ENCODE assay signal across 24 cellular contexts in genomic region chr15:98720577-98720976, GRCh38.
A peak's percentile ranks its signal among the peaks of the same experiment; 100 is the strongest.
DNase-seq lines count a peak whose midpoint lies in the region; ATAC-seq, FAIRE-seq and TF ChIP-seq lines count a peak whose summit lies in the region.
"Had no signal": no experiment of that assay in that cellular context is flagged by ENCODE, and none has a peak within 500 bp of the region (broad histone marks: within the 10 kb centered on the region; RNA-seq: fewer than 3 reads in every experiment).

No MANE protein-coding gene starts in this region.

- CTCF ChIA-PET in Caco-2 (lab: Charles Lee) (no interaction called here), T-cell (lab: Charles Lee) (no interaction called here)

- no peak overlapping the region for H3K4me3 Mint-ChIP-seq in Caco-2 (ENCODE audit: unreplicated experiment)
- H3K4me3 Mint-ChIP-seq in T-cell, result peak overlapping the region in 2 of 3 donors; percentile 7 to 47
- H3K4me3 Mint-ChIP-seq: T-helper 2 cell treated with Interferon-gamma antibody and Interleukin-4, amounts not matched to agents 5 μg/mL and 100 μg/mL, for 36 hours had no signal

- H3K27ac ChIP-seq in BLaER1, result peak overlapping the region; percentile 89
- H3K27ac ChIP-seq in keratinocyte (ENCODE audit: control insufficient read depth, insufficient read depth, low read length), result no peak overlapping the region
- H3K27ac ChIP-seq: cardiac muscle cell, psoas muscle had no signal

- intact Hi-C loops in Caco-2 (cut with micrococcal nuclease; ENCODE audit: unreplicated experiment), result loop anchor here (5.0 kb wide), 1 partner anchor 68 kb away; no protein-coding TSS in a partner anchor

- H3K9me3 Mint-ChIP-seq in Caco-2 (ENCODE audit: unreplicated experiment) (no peaks in the 10 kb centered on the region), T-cell (no peaks in the 10 kb centered on the region)
- H3K9me3 Mint-ChIP-seq: T-helper 2 cell treated with Interferon-gamma antibody and Interleukin-4, amounts not matched to agents 5 μg/mL and 100 μg/mL, for 36 hours had no signal

- H3K27me3 Mint-ChIP-seq in Caco-2 (ENCODE audit: insufficient read depth, unreplicated experiment), result no peaks in the 10 kb centered on the region
- peaks cover 0 to 1% of the 10 kb centered on the region in 2 donors for H3K27me3 Mint-ChIP-seq in T-cell

- peak overlapping the region; percentile 82 for H3K27ac Mint-ChIP-seq in Caco-2 (ENCODE audit: unreplicated experiment)
- H3K27ac Mint-ChIP-seq in T-cell, result peak overlapping the region in 1 of 2 donors; percentile 1

- dilution Hi-C loops in keratinocyte (cut with MboI; ENCODE audit: extremely low pct_ligation_motif_present, low sequenced_read_pairs), result no loop called here

- H3K36me3 ChIP-seq in BLaER1 (peaks cover 14% of the 10 kb centered on the region), Caco-2 (ENCODE audit: control insufficient read depth, insufficient read depth, low read length) (no peaks in the 10 kb centered on the region), keratinocyte (ENCODE audit: control insufficient read depth in 2 of 2, extremely low read depth in 1 of 2, insufficient read depth in 2 of 2, low read length in 2 of 2) (no peaks in the 10 kb centered on the region), HAP-1 (replicated peaks) (no peaks in the 10 kb centered on the region)
- H3K36me3 ChIP-seq: cardiac muscle cell, esophagus muscularis mucosa had no signal

- peaks cover 100% of the 10 kb centered on the region for H3K79me2 ChIP-seq in keratinocyte (ENCODE audit: control insufficient read depth, insufficient read depth, low read length)

- H3K27me3 ChIP-seq in BLaER1 (no peaks in the 10 kb centered on the region), Caco-2 (replicated peaks; ENCODE audit: control insufficient read depth, insufficient read depth, low read length) (no peaks in the 10 kb centered on the region), keratinocyte (ENCODE audit: control insufficient read depth, extremely low read depth, insufficient read depth, low read length) (no peaks in the 10 kb centered on the region), HAP-1 (ENCODE audit: low read depth) (no peaks in the 10 kb centered on the region)
- H3K27me3 ChIP-seq: cardiac muscle cell, esophagus muscularis mucosa had no signal

- peak overlapping the region; percentile 94 for H3K4me2 ChIP-seq in BLaER1
- H3K4me2 ChIP-seq in keratinocyte (ENCODE audit: control insufficient read depth, extremely low read depth, insufficient read depth, low read depth, low read length), result no peak overlapping the region

- H3K4me1 ChIP-seq in BLaER1 (peaks cover 83% of the 10 kb centered on the region), Caco-2 (peaks cover 80% of the 10 kb centered on the region), keratinocyte (ENCODE audit: control insufficient read depth, extremely low read depth, insufficient read depth, low read length) (peaks cover 3% of the 10 kb centered on the region), HAP-1 (peaks cover 51% of the 10 kb centered on the region)

- H3K9ac ChIP-seq in BLaER1, result peak overlapping the region; percentile 79; the same call in 1 of the 2 replicates
- no peak overlapping the region for H3K9ac ChIP-seq in keratinocyte (ENCODE audit: control insufficient read depth, extremely low read depth, insufficient read depth, low read length)

- DNase-seq in Caco-2 (no peak), T-cell (no peak), keratinocyte (ENCODE audit: low read depth, low spot score) (no peak), Ammon's horn (ENCODE audit: low spot score) (no peak), HAP-1 (ENCODE audit: low spot score in 2 of 2) (no peak)
- DNase-seq: activated CD4-positive, alpha-beta T cell treated with anti-CD3 and anti-CD28 coated beads for 48 hours; activated CD8-positive, alpha-beta memory T cell treated with anti-CD3 and anti-CD28 coated beads for 24 hours; activated gamma-delta T cell treated with Interleukin-2 at 50 U/mL for 16 hours; amygdala; cortex of kidney; foreskin melanocyte; Karpas-422; NCI-H146; NCI-H2107; NCI-H446 treated with DMSO at 0.1 percent for 48 hours; psoas muscle; stimulated activated naive CD4-positive, alpha-beta T cell treated with Interleukin-2 at 50 U/mL for 16 hours had no signal

- H3K9me3 ChIP-seq in BLaER1 (peaks cover 13% of the 10 kb centered on the region), Caco-2 (no peaks in the 10 kb centered on the region), keratinocyte (ENCODE audit: control insufficient read depth, low read depth, low read length) (no peaks in the 10 kb centered on the region), HAP-1 (no peaks in the 10 kb centered on the region)
- H3K9me3 ChIP-seq: esophagus muscularis mucosa, psoas muscle had no signal

- no peak overlapping the region for H2AFZ ChIP-seq in keratinocyte (ENCODE audit: control insufficient read depth, low read length)

- H3K36me3 Mint-ChIP-seq in Caco-2 (ENCODE audit: insufficient read depth, unreplicated experiment) (peaks cover 10% of the 10 kb centered on the region), T-cell (peaks cover 3% of the 10 kb centered on the region)

- POLR2A ChIA-PET in Caco-2 (lab: Charles Lee) (no interaction called here), T-cell (lab: Charles Lee) (no interaction called here)

- peak overlapping the region; percentile 20; the same call in 1 of the 2 replicates for H3K4me3 ChIP-seq in BLaER1
- no peak overlapping the region for H3K4me3 ChIP-seq in Caco-2 (ENCODE audit: low read depth, low read length)
- no peak overlapping the region for H3K4me3 ChIP-seq in keratinocyte (ENCODE audit: control insufficient read depth in 2 of 3, extremely low read depth in 1 of 3, insufficient read depth in 2 of 3, low read depth in 1 of 3, low read length in 3 of 3)
- no peak overlapping the region for H3K4me3 ChIP-seq in HAP-1
- H3K4me3 ChIP-seq: cardiac muscle cell, esophagus muscularis mucosa, psoas muscle had no signal

- no TSS peak for BruUV-seq in Caco-2 (replicated peaks; lab: Mats Ljungman, UMichigan)

- ATAC-seq in T-cell (replicated peaks in 1 of 4) (no peak), HG02571 (IDR thresholded peaks at IDR 0.05; ENCODE audit: unreplicated experiment) (no peak)
- ATAC-seq: HCT116, psoas muscle had no signal

- FAIRE-seq in keratinocyte (lab: Jason Lieb, UNC), result peak; percentile 61
- FAIRE-seq: urothelium cell line had no signal

- peaks cover 2% of the 10 kb centered on the region for H3K9me1 ChIP-seq in keratinocyte (ENCODE audit: control insufficient read depth, extremely low read depth, insufficient read depth, low read length)

- TF ChIP-seq CTCF in Caco-2 (IDR thresholded peaks at IDR 0.05; ENCODE audit: insufficient read depth in 1 of 2, low read depth in 1 of 2, low read length in 1 of 2, severe bottlenecking in 1 of 2, unreplicated experiment in 1 of 2) (no peak), keratinocyte (optimal IDR thresholded peaks at IDR 0.05 in 1 of 3, IDR thresholded peaks at IDR 0.05 in 1 of 3, conservative IDR thresholded peaks at IDR 0.05 in 1 of 3; ENCODE audit: extremely low read depth in 1 of 3, insufficient read depth in 2 of 3, low read length in 3 of 3) (no peak)

- H3K4me1 Mint-ChIP-seq in Caco-2 (ENCODE audit: low read depth, unreplicated experiment) (peaks cover 63% of the 10 kb centered on the region), T-cell (peaks cover 74 to 89% (median 87%) of the 10 kb centered on the region in 3 donors)

- H4K20me1 ChIP-seq in BLaER1 (peaks cover 100% of the 10 kb centered on the region), keratinocyte (ENCODE audit: control insufficient read depth, extremely low read depth, insufficient read depth, low read length) (peaks cover 17% of the 10 kb centered on the region)

- in situ Hi-C loops in HAP-1 (cut with MboI; ENCODE audit: low sequenced_read_pairs), result no loop called here
